ENCODE assay signal across 1 cellular context in the genomic region with DNA sequence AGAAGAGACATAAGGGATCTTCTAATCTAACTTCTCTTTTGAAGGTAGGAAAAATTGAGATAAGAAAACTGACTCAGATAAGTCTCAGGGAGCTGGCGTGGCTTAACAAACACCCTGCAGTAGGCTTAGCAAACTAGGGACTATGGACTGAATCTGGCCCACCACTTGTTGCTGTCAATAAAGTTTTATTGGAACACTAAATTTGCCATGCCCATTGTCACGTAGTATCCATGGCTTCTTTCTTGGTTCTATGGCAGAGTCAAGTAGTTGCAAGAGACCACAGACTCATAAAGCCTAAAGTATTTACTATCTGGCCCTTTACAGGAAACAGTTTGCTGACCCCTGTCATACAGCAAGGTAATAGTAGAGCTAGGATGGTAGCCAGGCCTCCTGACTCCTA.
TF ChIP-seq lines count a peak whose summit lies in the region.

No MANE protein-coding gene starts in this region.

TF ChIP-seq in K562, 482 proteins besides CTCF, POLR2A, EP300 and RAD21:
- TF ChIP-seq BRCA1 (IDR thresholded peaks at IDR 0.05), result no peak
- no peak for TF ChIP-seq BRCA1 (CRISPR knock-in tag; IDR thresholded peaks at IDR 0.05)
- no peak for TF ChIP-seq ZNF717 (CRISPR knock-in tag; IDR thresholded peaks at IDR 0.05)
- no peak for TF ChIP-seq RBM39 (optimal IDR thresholded peaks at IDR 0.05; ENCODE audit: low read depth, low read length)
- no peak for TF ChIP-seq DNMT1 (IDR thresholded peaks at IDR 0.05)
- TF ChIP-seq SMARCA5 (IDR thresholded peaks at IDR 0.05), result no peak
- no peak for TF ChIP-seq POLR2B (IDR thresholded peaks at IDR 0.05; ENCODE audit: low read depth, partially characterized antibody)
- TF ChIP-seq PRMT5 (CRISPR knock-in tag; IDR thresholded peaks at IDR 0.05), result no peak
- TF ChIP-seq ETV5 (CRISPR knock-in tag; IDR thresholded peaks at IDR 0.05; ENCODE audit: low read depth), result no peak
- no peak for TF ChIP-seq ZC3H8 (IDR thresholded peaks at IDR 0.05)
- 0 out of 2 replicates have a peak, but pooled peaks have one; percentile 27 for TF ChIP-seq PHF21A (IDR thresholded peaks at IDR 0.05; ENCODE audit: borderline replicate concordance, low read depth)
- TF ChIP-seq, protein P1, sequence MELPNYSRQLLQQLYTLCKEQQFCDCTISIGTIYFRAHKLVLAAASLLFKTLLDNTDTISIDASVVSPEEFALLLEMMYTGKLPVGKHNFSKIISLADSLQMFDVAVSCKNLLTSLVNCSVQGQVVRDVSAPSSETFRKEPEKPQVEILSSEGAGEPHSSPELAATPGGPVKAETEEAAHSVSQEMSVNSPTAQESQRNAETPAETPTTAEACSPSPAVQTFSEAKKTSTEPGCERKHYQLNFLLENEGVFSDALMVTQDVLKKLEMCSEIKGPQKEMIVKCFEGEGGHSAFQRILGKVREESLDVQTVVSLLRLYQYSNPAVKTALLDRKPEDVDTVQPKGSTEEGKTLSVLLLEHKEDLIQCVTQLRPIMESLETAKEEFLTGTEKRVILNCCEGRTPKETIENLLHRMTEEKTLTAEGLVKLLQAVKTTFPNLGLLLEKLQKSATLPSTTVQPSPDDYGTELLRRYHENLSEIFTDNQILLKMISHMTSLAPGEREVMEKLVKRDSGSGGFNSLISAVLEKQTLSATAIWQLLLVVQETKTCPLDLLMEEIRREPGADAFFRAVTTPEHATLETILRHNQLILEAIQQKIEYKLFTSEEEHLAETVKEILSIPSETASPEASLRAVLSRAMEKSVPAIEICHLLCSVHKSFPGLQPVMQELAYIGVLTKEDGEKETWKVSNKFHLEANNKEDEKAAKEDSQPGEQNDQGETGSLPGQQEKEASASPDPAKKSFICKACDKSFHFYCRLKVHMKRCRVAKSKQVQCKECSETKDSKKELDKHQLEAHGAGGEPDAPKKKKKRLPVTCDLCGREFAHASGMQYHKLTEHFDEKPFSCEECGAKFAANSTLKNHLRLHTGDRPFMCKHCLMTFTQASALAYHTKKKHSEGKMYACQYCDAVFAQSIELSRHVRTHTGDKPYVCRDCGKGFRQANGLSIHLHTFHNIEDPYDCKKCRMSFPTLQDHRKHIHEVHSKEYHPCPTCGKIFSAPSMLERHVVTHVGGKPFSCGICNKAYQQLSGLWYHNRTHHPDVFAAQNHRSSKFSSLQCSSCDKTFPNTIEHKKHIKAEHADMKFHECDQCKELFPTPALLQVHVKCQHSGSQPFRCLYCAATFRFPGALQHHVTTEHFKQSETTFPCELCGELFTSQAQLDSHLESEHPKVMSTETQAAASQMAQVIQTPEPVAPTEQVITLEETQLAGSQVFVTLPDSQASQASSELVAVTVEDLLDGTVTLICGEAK (IDR thresholded peaks at IDR 0.05), result peak; percentile 97
- TF ChIP-seq, protein P1 (CRISPR knock-in tag; IDR thresholded peaks at IDR 0.05), result peak; percentile 98
- TF ChIP-seq NR2F6 (CRISPR knock-in tag; IDR thresholded peaks at IDR 0.05), result no peak
- TF ChIP-seq CREBBP (IDR thresholded peaks at IDR 0.05; ENCODE audit: low read depth, low read length), result no peak
- TF ChIP-seq ZNF639 (CRISPR knock-in tag; conservative IDR thresholded peaks at IDR 0.05 in 1 of 2, IDR thresholded peaks at IDR 0.05 in 1 of 2), result no peak
- no peak for TF ChIP-seq KHSRP (IDR thresholded peaks at IDR 0.05)
- no peak for TF ChIP-seq ZNF175 (CRISPR knock-in tag; IDR thresholded peaks at IDR 0.05; ENCODE audit: low read depth)
- no peak for TF ChIP-seq TEAD4 (IDR thresholded peaks at IDR 0.05; ENCODE audit: low read length)
- no peak for TF ChIP-seq TEAD4 (CRISPR knock-in tag; IDR thresholded peaks at IDR 0.05; ENCODE audit: borderline replicate concordance)
- no peak for TF ChIP-seq ZKSCAN8 (CRISPR knock-in tag; IDR thresholded peaks at IDR 0.05)
